ENCODE assay signal across 8 cellular contexts in genomic region chr6:26249959-26250805, GRCh38.
DNase-seq lines count a peak whose midpoint lies in the region; ATAC-seq and TF ChIP-seq lines count a peak whose summit lies in the region.

No MANE protein-coding gene starts in this region.

- POLR2A ChIA-PET in CD8-positive, alpha-beta T cell (lab: Charles Lee), result interaction anchor here (0.6 to 4.4 kb wide), 32 partner anchors 14 to 1643 kb away, joined by 3 to 57 read pairs (median 6); partner anchors contain the start of gene HMGN4

- CTCF ChIA-PET in CD8-positive, alpha-beta T cell (lab: Charles Lee), result interaction anchor here (0.5 to 3.7 kb wide), 23 partner anchors 9 to 295 kb away, joined by 3 to 38 read pairs (median 4); a partner anchor contains a TSS

- H3K4me3 Mint-ChIP-seq in CD8-positive, alpha-beta T cell, result peak overlapping the region; percentile 90
- peak overlapping the region; percentile 92 for H3K4me3 Mint-ChIP-seq in activated T-helper 2 cell treated with anti-CD3 and anti-CD28 coated beads, Interferon-gamma antibody, Interleukin-2, Interleukin-4, amounts not matched to agents 10 μg/mL and 5 μg/mL and 100 μg/mL, durations not matched to agents 14 hours and 24 hours and 36 hours (ENCODE audit: low read depth)

- peak overlapping the region; percentile 96 for H3K27ac Mint-ChIP-seq in CD8-positive, alpha-beta T cell
- peak overlapping the region; percentile 98 for H3K27ac Mint-ChIP-seq in activated T-helper 2 cell treated with anti-CD3 and anti-CD28 coated beads, Interferon-gamma antibody, Interleukin-2, Interleukin-4, amounts not matched to agents 10 μg/mL and 5 μg/mL and 100 μg/mL, durations not matched to agents 14 hours and 24 hours and 36 hours

- WGBS in HUES64, result under 1% methylated on average over 42 of the region's 45 CpGs
- WGBS in aorta, 2 donors, result 1% methylated on average over 45 of the region's 45 CpGs

- peak; percentile 77 for ATAC-seq in CD8-positive, alpha-beta T cell
- ATAC-seq in foreskin keratinocyte, result peak; percentile 74
- ATAC-seq in aorta (ENCODE audit: low FRiP score), result peak; percentile 70

- no peaks in the 10 kb centered on the region for H3K36me3 ChIP-seq in CD8-positive, alpha-beta T cell (ENCODE audit: insufficient read depth, low read length)
- H3K36me3 ChIP-seq in HUES64 (ENCODE audit: insufficient read depth, low read length) (no peaks in the 10 kb centered on the region), osteoblast (ENCODE audit: insufficient read depth, low read length) (no peaks in the 10 kb centered on the region), aorta (ENCODE audit: control insufficient read depth in 1 of 2, insufficient read depth in 2 of 2, low read length in 1 of 2) (no peaks in the 10 kb centered on the region)

- H3K9me3 ChIP-seq in CD8-positive, alpha-beta T cell (ENCODE audit: low read length), result no peaks in the 10 kb centered on the region
- H3K9me3 ChIP-seq in HUES64 (ENCODE audit: insufficient read depth, low read depth, low read length) (no peaks in the 10 kb centered on the region), osteoblast (ENCODE audit: low read depth, low read length) (no peaks in the 10 kb centered on the region), aorta (ENCODE audit: control insufficient read depth, low read length) (no peaks in the 10 kb centered on the region)

- intact Hi-C loops in CD8-positive, alpha-beta T cell (cut with DNase I, micrococcal nuclease), result loop anchor here (1.0 to 2.0 kb wide), 11 partner anchors 10 to 127 kb away; a partner anchor contains a TSS
- intact Hi-C loops in activated T-helper 2 cell treated with anti-CD3 and anti-CD28 coated beads, Interferon-gamma antibody, Interleukin-2, Interleukin-4, amounts not matched to agents 10 μg/mL and 5 μg/mL and 100 μg/mL, durations not matched to agents 14 hours and 24 hours and 36 hours (cut with micrococcal nuclease), result loop anchor here (1.0 to 2.0 kb wide), 3 partner anchors 10 to 34 kb away; a partner anchor contains a TSS
- intact Hi-C loops in aorta (cut with DNase I), result loop anchor here in 1 of 2 donors (5.0 kb wide), 1 partner anchor 32 kb away; no protein-coding TSS in a partner anchor

- peak overlapping the region; percentile 98 for H3K9ac ChIP-seq in HUES64 (ENCODE audit: low read depth, low read length)

- DNase-seq in CD8-positive, alpha-beta T cell, result peak; percentile 59 to 87 (median 69)
- no peak for DNase-seq in GM20000 (ENCODE audit: low spot score)
- DNase-seq in RPMI7951 (ENCODE audit: low read depth), result peak; percentile 94
- peak; percentile 74 for DNase-seq in activated T-helper 2 cell treated with anti-CD3 and anti-CD28 coated beads, Interferon-gamma antibody, Interleukin-2, Interleukin-4, amounts not matched to agents 10 μg/mL and 5 μg/mL and 100 μg/mL, durations not matched to agents 14 hours and 24 hours and 36 hours (ENCODE audit: low spot score)
- DNase-seq in foreskin keratinocyte, result peak in 1 of 2 donors; percentile 80
- peak; percentile 77 for DNase-seq in osteoblast (ENCODE audit: insufficient read length, low spot score, missing footprints)
- DNase-seq in aorta, result peak; percentile 75 to 78

- H3K27ac ChIP-seq in CD8-positive, alpha-beta T cell (ENCODE audit: low read depth, low read length), result peak overlapping the region; percentile 83
- H3K27ac ChIP-seq in HUES64 (ENCODE audit: low read depth, low read length) (peak overlapping the region; percentile 99), foreskin keratinocyte (peak overlapping the region; percentile 94), osteoblast (ENCODE audit: low read depth, low read length) (peak overlapping the region; percentile 74), aorta (ENCODE audit: low read depth in 1 of 2, low read length in 2 of 2) (no peak overlapping the region)

- peak overlapping the region; percentile 100 for H2AFZ ChIP-seq in osteoblast (ENCODE audit: low read length)

- H3K4me1 ChIP-seq in CD8-positive, alpha-beta T cell (ENCODE audit: insufficient read depth, low read length), result peaks cover 15% of the 10 kb centered on the region
- H3K4me1 ChIP-seq in HUES64 (ENCODE audit: insufficient read depth, low read length) (peaks cover 5% of the 10 kb centered on the region), foreskin keratinocyte (peaks cover 8% of the 10 kb centered on the region), osteoblast (ENCODE audit: insufficient read depth, low read length) (peaks cover 2% of the 10 kb centered on the region), aorta (ENCODE audit: control insufficient read depth in 1 of 2, insufficient read depth in 2 of 2, low read length in 2 of 2) (no peaks in the 10 kb centered on the region)

- peak overlapping the region; percentile 99 for H3K4me2 ChIP-seq in osteoblast (ENCODE audit: insufficient read depth, low read length)

- peak overlapping the region; percentile 80 for H3K4me3 ChIP-seq in CD8-positive, alpha-beta T cell (ENCODE audit: low read depth, low read length)
- H3K4me3 ChIP-seq in HUES64 (ENCODE audit: low read length) (peak overlapping the region; percentile 87), osteoblast (ENCODE audit: insufficient read depth, low read length) (peak overlapping the region; percentile 80), aorta (ENCODE audit: low read length in 2 of 2) (peak overlapping the region; percentile 24 to 27)

- no peaks in the 10 kb centered on the region for H4K20me1 ChIP-seq in osteoblast (ENCODE audit: insufficient read depth, low read length)

- peak; percentile 57 for TF ChIP-seq CTCF in CD8-positive, alpha-beta T cell (IDR thresholded peaks at IDR 0.05)
- TF ChIP-seq CTCF in GM20000 (IDR thresholded peaks at IDR 0.05; ENCODE audit: extremely low read depth, missing control alignments) (peak; percentile 24), foreskin keratinocyte (conservative IDR thresholded peaks at IDR 0.05) (peak; percentile 54), osteoblast (IDR thresholded peaks at IDR 0.05; ENCODE audit: extremely low read depth, low read depth, low read length) (peak; percentile 26)

- peaks cover 10% of the 10 kb centered on the region for H3K36me3 Mint-ChIP-seq in CD8-positive, alpha-beta T cell
- H3K36me3 Mint-ChIP-seq in activated T-helper 2 cell treated with anti-CD3 and anti-CD28 coated beads, Interferon-gamma antibody, Interleukin-2, Interleukin-4, amounts not matched to agents 10 μg/mL and 5 μg/mL and 100 μg/mL, durations not matched to agents 14 hours and 24 hours and 36 hours (ENCODE audit: low read depth), result no peaks in the 10 kb centered on the region

- H3K4me1 Mint-ChIP-seq in CD8-positive, alpha-beta T cell (ENCODE audit: low read depth), result peaks cover 41% of the 10 kb centered on the region
- H3K4me1 Mint-ChIP-seq in activated T-helper 2 cell treated with anti-CD3 and anti-CD28 coated beads, Interferon-gamma antibody, Interleukin-2, Interleukin-4, amounts not matched to agents 10 μg/mL and 5 μg/mL and 100 μg/mL, durations not matched to agents 14 hours and 24 hours and 36 hours (ENCODE audit: low read depth), result peaks cover 46% of the 10 kb centered on the region

- no peaks in the 10 kb centered on the region for H3K9me3 Mint-ChIP-seq in CD8-positive, alpha-beta T cell
- no peaks in the 10 kb centered on the region for H3K9me3 Mint-ChIP-seq in activated T-helper 2 cell treated with anti-CD3 and anti-CD28 coated beads, Interferon-gamma antibody, Interleukin-2, Interleukin-4, amounts not matched to agents 10 μg/mL and 5 μg/mL and 100 μg/mL, durations not matched to agents 14 hours and 24 hours and 36 hours

- H3K79me2 ChIP-seq in osteoblast (ENCODE audit: insufficient read depth, low read length), result no peaks in the 10 kb centered on the region

- no peaks in the 10 kb centered on the region for H3K27me3 ChIP-seq in CD8-positive, alpha-beta T cell (ENCODE audit: insufficient read depth, low read length)
- H3K27me3 ChIP-seq in HUES64 (ENCODE audit: insufficient read depth, low read length) (no peaks in the 10 kb centered on the region), foreskin keratinocyte (no peaks in the 10 kb centered on the region), osteoblast (ENCODE audit: insufficient read depth, low read length) (peaks cover 11% of the 10 kb centered on the region), aorta (ENCODE audit: control insufficient read depth in 1 of 2, insufficient read depth in 2 of 2, low read length in 1 of 2) (no peaks in the 10 kb centered on the region)

- no peaks in the 10 kb centered on the region for H3K27me3 Mint-ChIP-seq in CD8-positive, alpha-beta T cell (ENCODE audit: low read depth)
- H3K27me3 Mint-ChIP-seq in activated T-helper 2 cell treated with anti-CD3 and anti-CD28 coated beads, Interferon-gamma antibody, Interleukin-2, Interleukin-4, amounts not matched to agents 10 μg/mL and 5 μg/mL and 100 μg/mL, durations not matched to agents 14 hours and 24 hours and 36 hours (ENCODE audit: low read depth), result no peaks in the 10 kb centered on the region

Comparison
In these comparisons a context has a peak if more than half of its experiments do, and no peak if none do; other contexts are left out.
1. H3K27ac ChIP-seq: peak in CD8-positive, alpha-beta T cell (single experiment), HUES64 (single experiment), foreskin keratinocyte (single experiment) and osteoblast (single experiment); none in aorta (0 of 2).
2. H3K4me3 ChIP-seq: peak in every context shown above with its lines; median percentile 87 in HUES64; 80 in CD8-positive, alpha-beta T cell; 80 in osteoblast; 26 in aorta.
3. Peak in every context shown above with its lines, with median percentiles within 50 percentile points of each other: ATAC-seq and CTCF ChIP-seq.